31 cellular contexts compared by ENCODE assay signal in the genomic region with DNA sequence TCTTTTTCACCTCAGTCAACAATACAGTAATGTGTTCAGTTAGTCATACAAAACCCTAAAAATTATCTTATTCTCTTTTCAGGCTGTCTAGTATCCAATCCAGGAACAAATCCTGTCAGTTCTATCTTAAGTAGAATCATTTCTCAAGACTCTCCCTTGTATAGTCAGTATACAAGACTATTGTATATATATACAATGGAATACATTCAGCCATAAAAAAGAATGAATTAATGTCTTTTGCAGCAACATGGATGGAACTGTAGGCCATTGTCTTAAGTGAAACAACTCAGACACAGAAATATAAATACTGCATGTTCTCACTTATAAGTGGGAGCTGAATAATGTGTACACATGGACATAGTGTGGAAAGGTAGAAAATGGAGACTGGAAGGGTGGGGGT.
"Had no signal": no experiment of that assay in that cellular context is flagged by ENCODE, and none has a peak within 500 bp of the region (broad histone marks: within the 10 kb centered on the region; RNA-seq: fewer than 3 reads in every experiment).

No MANE protein-coding gene starts in this region.

- H3K9me3 ChIP-seq: ascending aorta had no signal

- ATAC-seq: activated CD4-positive, alpha-beta T cell treated with anti-CD3 and anti-CD28 coated beads for 36 hours; activated CD4-positive, CD25-positive, alpha-beta regulatory T cell treated with anti-CD3 and anti-CD28 coated beads, Interleukin-2, amount 50 U/mL, for 24 hours; activated CD8-positive, alpha-beta memory T cell treated with anti-CD3 and anti-CD28 coated beads, Interleukin-2, amount 10 ng/mL, durations not matched to agents 7 days and 5 days; activated CD8-positive, alpha-beta T cell treated with anti-CD3 and anti-CD28 coated beads, Interleukin-2, amount 10 ng/mL, durations not matched to agents 7 days and 5 days; activated naive CD8-positive, alpha-beta T cell treated with anti-CD3 and anti-CD28 coated beads, Interleukin-2, amount 50 U/mL, for 24 hours; WTC11 had no signal

- H3K4me3 ChIP-seq: ascending aorta, cardiac muscle cell had no signal

- H3K36me3 ChIP-seq: ascending aorta, cardiac muscle cell had no signal

- H3K27me3 ChIP-seq: ascending aorta, cardiac muscle cell had no signal

- H3K27ac ChIP-seq: ascending aorta, cardiac muscle cell, VCaP had no signal

- H3K4me1 ChIP-seq: ascending aorta had no signal

- DNase-seq: activated CD4-positive, alpha-beta memory T cell treated with anti-CD3 and anti-CD28 coated beads, Interleukin-2, amount 10 ng/mL, durations not matched to agents 7 days and 5 days; activated CD4-positive, alpha-beta T cell treated with anti-CD3 and anti-CD28 coated beads for 1 hour; activated CD4-positive, alpha-beta T cell treated with anti-CD3 and anti-CD28 coated beads for 36 hours; activated CD4-positive, alpha-beta T cell treated with anti-CD3 and anti-CD28 coated beads for 48 hours; activated CD4-positive, alpha-beta T cell treated with anti-CD3 and anti-CD28 coated beads, Interleukin-2, amount 10 ng/mL, durations not matched to agents 7 days and 5 days; activated CD4-positive, alpha-beta T cell treated with anti-CD3 and anti-CD28 coated beads, Interleukin-2, amount 50 U/mL, for 48 hours; activated CD4-positive, CD25-positive, alpha-beta regulatory T cell; activated CD8-positive, alpha-beta memory T cell treated with anti-CD3 and anti-CD28 coated beads for 24 hours; activated CD8-positive, alpha-beta memory T cell treated with anti-CD3 and anti-CD28 coated beads, Interleukin-2, amount 10 ng/mL, durations not matched to agents 7 days and 5 days; activated CD8-positive, alpha-beta memory T cell treated with anti-CD3 and anti-CD28 coated beads, Interleukin-2, amount 50 U/mL, for 48 hours; activated CD8-positive, alpha-beta T cell treated with anti-CD3 and anti-CD28 coated beads, Interleukin-2, amount 10 ng/mL, durations not matched to agents 7 days and 5 days; activated effector memory CD4-positive, alpha-beta T cell treated with Interleukin-2 at 50 U/mL for 16 hours; activated gamma-delta T cell; activated naive CD4-positive, alpha-beta T cell treated with anti-CD3 and anti-CD28 coated beads, Interleukin-2, amount 10 ng/mL, durations not matched to agents 7 days and 5 days; activated naive CD4-positive, alpha-beta T cell treated with Interleukin-2 at 50 U/mL for 16 hours; activated naive CD8-positive, alpha-beta T cell treated with anti-CD3 and anti-CD28 coated beads, Interleukin-2, amount 10 ng/mL, durations not matched to agents 7 days and 5 days; activated naive CD8-positive, alpha-beta T cell treated with anti-CD3 and anti-CD28 coated beads, Interleukin-2, amount 50 U/mL, for 24 hours; activated T-cell treated with anti-CD3 and anti-CD28 coated beads, Interleukin-2, amount 50 U/mL, for 24 hours; activated T-cell treated with anti-CD3 and anti-CD28 coated beads, Interleukin-2, amount 50 U/mL, for 48 hours; amygdala; anterior cingulate cortex; caudate nucleus; cerebellar nuclear complex; T-helper 1 cell; T-helper 2 cell; T-helper 9 cell had no signal
